ENCODE assay signal across 13 cellular contexts in genomic region chr21:44601091-44601490, GRCh38. TPM values are rescaled to one million over a fixed set of nuclear protein-coding genes. Genes with fewer than 3 reads are reported as not detected.
"Had no signal": no experiment of that assay in that cellular context is flagged by ENCODE, and none has a peak within 500 bp of the region (broad histone marks: within the 10 kb centered on the region; RNA-seq: fewer than 3 reads in every experiment).

No MANE protein-coding gene starts in this region.

RNA-seq across cellular contexts. Expression of gene KRTAP10-7, which starts 0.7 kb away (rescaled TPM):
- total RNA-seq: activated CD4-positive, alpha-beta memory T cell treated with anti-CD3 and anti-CD28 coated beads for 36 hours; activated naive CD8-positive, alpha-beta T cell treated with anti-CD3 and anti-CD28 coated beads for 36 hours; astrocyte; colonic mucosa; dorsolateral prefrontal cortex; esophagus squamous epithelium; gastrocnemius medialis; left ventricle myocardium inferior; natural killer cell treated with Interleukin-12 subunit alpha and Interleukin-12 subunit beta and Interleukin-15 and Interleukin-18, amount 100 ng/mL, for 72 hours; pancreas; pulmonary artery endothelial cell; right cardiac atrium; thoracic aorta had no signal

RNA-seq across cellular contexts. Expression of gene KRTAP10-6, which starts 8.8 kb away (rescaled TPM):
- total RNA-seq: activated CD4-positive, alpha-beta memory T cell treated with anti-CD3 and anti-CD28 coated beads for 36 hours; activated naive CD8-positive, alpha-beta T cell treated with anti-CD3 and anti-CD28 coated beads for 36 hours; astrocyte; colonic mucosa; dorsolateral prefrontal cortex; esophagus squamous epithelium; gastrocnemius medialis; left ventricle myocardium inferior; natural killer cell treated with Interleukin-12 subunit alpha and Interleukin-12 subunit beta and Interleukin-15 and Interleukin-18, amount 100 ng/mL, for 72 hours; pancreas; pulmonary artery endothelial cell; right cardiac atrium; thoracic aorta had no signal

RNA-seq across cellular contexts. Expression of gene KRTAP10-8, which starts 10.8 kb away (rescaled TPM):
- total RNA-seq: activated CD4-positive, alpha-beta memory T cell treated with anti-CD3 and anti-CD28 coated beads for 36 hours; activated naive CD8-positive, alpha-beta T cell treated with anti-CD3 and anti-CD28 coated beads for 36 hours; astrocyte; colonic mucosa; dorsolateral prefrontal cortex; esophagus squamous epithelium; gastrocnemius medialis; left ventricle myocardium inferior; natural killer cell treated with Interleukin-12 subunit alpha and Interleukin-12 subunit beta and Interleukin-15 and Interleukin-18, amount 100 ng/mL, for 72 hours; pancreas; pulmonary artery endothelial cell; right cardiac atrium; thoracic aorta had no signal

RNA-seq across cellular contexts. Expression of gene KRTAP10-5, which starts 20.7 kb away (rescaled TPM):
- total RNA-seq: activated CD4-positive, alpha-beta memory T cell treated with anti-CD3 and anti-CD28 coated beads for 36 hours; activated naive CD8-positive, alpha-beta T cell treated with anti-CD3 and anti-CD28 coated beads for 36 hours; astrocyte; colonic mucosa; dorsolateral prefrontal cortex; esophagus squamous epithelium; gastrocnemius medialis; left ventricle myocardium inferior; natural killer cell treated with Interleukin-12 subunit alpha and Interleukin-12 subunit beta and Interleukin-15 and Interleukin-18, amount 100 ng/mL, for 72 hours; pancreas; pulmonary artery endothelial cell; right cardiac atrium; thoracic aorta had no signal

RNA-seq across cellular contexts. Expression of gene KRTAP10-9, which starts 25.8 kb away (rescaled TPM):
- total RNA-seq: activated CD4-positive, alpha-beta memory T cell treated with anti-CD3 and anti-CD28 coated beads for 36 hours; activated naive CD8-positive, alpha-beta T cell treated with anti-CD3 and anti-CD28 coated beads for 36 hours; astrocyte; colonic mucosa; dorsolateral prefrontal cortex; esophagus squamous epithelium; gastrocnemius medialis; left ventricle myocardium inferior; natural killer cell treated with Interleukin-12 subunit alpha and Interleukin-12 subunit beta and Interleukin-15 and Interleukin-18, amount 100 ng/mL, for 72 hours; pancreas; pulmonary artery endothelial cell; right cardiac atrium; thoracic aorta had no signal
